Comparison of ENCODE assay signal across 1 cellular context in genomic region chr16:8537691-8538342, GRCh38.
TF ChIP-seq lines count a peak whose summit lies in the region.

No MANE protein-coding gene starts in this region.

TF ChIP-seq in HepG2, 621 proteins besides CTCF, POLR2A, EP300 and RAD21 (continued from another document and continues in another):
- TF ChIP-seq ZSCAN5A (CRISPR knock-in tag; IDR thresholded peaks at IDR 0.05; ENCODE audit: borderline replicate concordance) (no peak), TFAP4 (IDR thresholded peaks at IDR 0.05; ENCODE audit: borderline replicate concordance, low read depth) (peak; percentile 74), CCAR2 (optimal IDR thresholded peaks at IDR 0.05; ENCODE audit: low read depth, low read length) (no peak), YEATS4 (CRISPR knock-in tag; IDR thresholded peaks at IDR 0.05; ENCODE audit: borderline replicate concordance) (0 out of 2 replicates have a peak, but pooled peaks have one; percentile 27), KDM3A (CRISPR knock-in tag; IDR thresholded peaks at IDR 0.05; ENCODE audit: low read depth) (no peak), SP5 (CRISPR knock-in tag; IDR thresholded peaks at IDR 0.05; ENCODE audit: borderline replicate concordance, low read depth) (no peak), NAIF1 (CRISPR knock-in tag; IDR thresholded peaks at IDR 0.05; ENCODE audit: borderline replicate concordance) (no peak), ZNF691 (CRISPR knock-in tag; IDR thresholded peaks at IDR 0.05; ENCODE audit: borderline replicate concordance, low read depth) (no peak), PTBP1 (IDR thresholded peaks at IDR 0.05; ENCODE audit: low read depth, low read length, poor library complexity, severe bottlenecking) (no peak), HCFC1 (IDR thresholded peaks at IDR 0.05; ENCODE audit: low read depth, low read length) (no peak), PBX2 (CRISPR knock-in tag; IDR thresholded peaks at IDR 0.05) (no peak; the same call in 1 of the 2 replicates), HMGXB3 (CRISPR knock-in tag; IDR thresholded peaks at IDR 0.05; ENCODE audit: borderline replicate concordance) (no peak), BCLAF1 (IDR thresholded peaks at IDR 0.05) (no peak), ZSCAN31 (CRISPR knock-in tag; IDR thresholded peaks at IDR 0.05; ENCODE audit: low read depth) (peak; percentile 63; the same call in 1 of the 2 replicates), SOX5 (CRISPR knock-in tag; IDR thresholded peaks at IDR 0.05; ENCODE audit: borderline replicate concordance) (peak; percentile 92), ZNF678 (CRISPR knock-in tag; IDR thresholded peaks at IDR 0.05) (no peak), DRAP1 (CRISPR knock-in tag; IDR thresholded peaks at IDR 0.05) (peak; percentile 44; the same call in 1 of the 2 replicates), ZSCAN22 (CRISPR knock-in tag; IDR thresholded peaks at IDR 0.05) (no peak), ZNF720 (CRISPR knock-in tag; IDR thresholded peaks at IDR 0.05) (no peak), HOXA3 (CRISPR knock-in tag; IDR thresholded peaks at IDR 0.05) (peak; percentile 23; the same call in 1 of the 2 replicates), PPARG (CRISPR knock-in tag; conservative IDR thresholded peaks at IDR 0.05) (peak; percentile 10; the same call in 1 of the 2 replicates), PHF20 (CRISPR knock-in tag; IDR thresholded peaks at IDR 0.05) (no peak), ZNF670 (CRISPR knock-in tag; IDR thresholded peaks at IDR 0.05; ENCODE audit: borderline replicate concordance) (0 out of 2 replicates have a peak, but pooled peaks have one; percentile 32), ZNF775 (CRISPR knock-in tag; IDR thresholded peaks at IDR 0.05; ENCODE audit: borderline replicate concordance) (peak; percentile 59; the same call in 1 of the 2 replicates), TCF7 (IDR thresholded peaks at IDR 0.05; ENCODE audit: low read depth) (peak; percentile 77), RERE (CRISPR knock-in tag; IDR thresholded peaks at IDR 0.05; ENCODE audit: low read depth) (no peak), ZNF704 (CRISPR knock-in tag; IDR thresholded peaks at IDR 0.05; ENCODE audit: borderline replicate concordance) (no peak), ZNF205 (CRISPR knock-in tag; IDR thresholded peaks at IDR 0.05) (no peak), MXD3 (CRISPR knock-in tag; IDR thresholded peaks at IDR 0.05) (no peak), ZNF296 (CRISPR knock-in tag; conservative IDR thresholded peaks at IDR 0.05) (no peak), ZBTB43 (CRISPR knock-in tag; conservative IDR thresholded peaks at IDR 0.05) (no peak), PCBP1 (IDR thresholded peaks at IDR 0.05; ENCODE audit: borderline replicate concordance, low read depth, low read length) (no peak), GRHL1 (CRISPR knock-in tag; conservative IDR thresholded peaks at IDR 0.05) (no peak)
